11 cellular contexts compared by ENCODE assay signal in the genomic region with DNA sequence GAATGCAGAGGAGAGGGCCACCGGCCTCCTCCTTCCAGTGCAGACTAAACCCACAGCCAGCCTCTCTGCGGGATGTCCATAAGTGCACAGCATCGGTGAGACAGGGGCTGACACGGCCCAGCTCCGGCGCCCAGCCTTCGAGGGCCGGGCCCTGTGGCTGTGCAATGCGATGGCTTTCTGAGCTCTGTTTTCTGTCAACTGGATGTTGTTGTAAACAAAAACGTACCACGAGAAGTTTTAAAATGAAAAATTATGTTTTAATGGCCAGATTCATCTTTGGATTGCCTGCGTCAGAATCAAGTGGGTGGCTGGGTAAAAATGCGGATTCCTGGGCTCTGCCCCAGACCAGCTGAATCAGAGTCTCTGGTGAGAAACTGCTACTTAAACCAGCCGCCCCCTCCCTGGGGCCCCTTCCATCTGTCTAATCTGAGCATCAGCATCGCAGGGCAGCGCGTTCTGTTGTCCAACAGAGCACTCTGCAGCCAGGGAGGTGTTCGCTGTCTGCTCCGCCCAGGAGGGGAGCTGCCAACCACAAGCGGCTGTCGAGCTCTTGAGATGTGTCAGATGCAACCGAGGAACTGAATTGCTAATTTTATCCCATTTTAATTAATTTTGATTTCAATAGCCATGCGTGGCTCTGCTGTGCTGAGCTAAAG.
DNase-seq lines count a peak whose midpoint lies in the region; ATAC-seq, FAIRE-seq and TF ChIP-seq lines count a peak whose summit lies in the region.
"Had no signal": no experiment of that assay in that cellular context is flagged by ENCODE, and none has a peak within 500 bp of the region (broad histone marks: within the 10 kb centered on the region; RNA-seq: fewer than 3 reads in every experiment).

No MANE protein-coding gene starts in this region.

- H4K12ac ChIP-seq in trophoblast cell (ENCODE audit: low read depth, low read length): no peak overlapping the region

- H2BK5ac ChIP-seq in trophoblast cell (ENCODE audit: low read depth, low read length, poor library complexity): no peak overlapping the region

- H4K20me1 ChIP-seq in BLaER1 treated with 17β-estradiol and CSF1 and Interleukin-3, amounts not matched to agents 10 nM and 100 nM: peaks cover 29 to 99% (median 60%) of the 10 kb centered on the region in 11 experiments

- H3K9me3 ChIP-seq in BLaER1 treated with 17β-estradiol and CSF1 and Interleukin-3, amounts not matched to agents 10 nM and 100 nM (replicated peaks in 1 of 11): no peaks in the 10 kb centered on the region
- no peaks in the 10 kb centered on the region for H3K9me3 ChIP-seq in SJCRH30 (replicated peaks)
- H3K9me3 ChIP-seq in ovary: no peaks in the 10 kb centered on the region
- H3K9me3 ChIP-seq in trophoblast cell (ENCODE audit: insufficient read depth, low read depth, low read length): peaks cover 4% of the 10 kb centered on the region

- H3K4ac ChIP-seq in trophoblast cell (ENCODE audit: low read depth, low read length): no peak overlapping the region

- peaks cover 42 to 80% (median 60%) of the 10 kb centered on the region in 10 experiments for H3K4me1 ChIP-seq in BLaER1 treated with 17β-estradiol and CSF1 and Interleukin-3, amounts not matched to agents 10 nM and 100 nM
- peaks cover 40% of the 10 kb centered on the region for H3K4me1 ChIP-seq in SJCRH30
- H3K4me1 ChIP-seq in ovary (ENCODE audit: insufficient read depth): peaks cover 18% of the 10 kb centered on the region
- H3K4me1 ChIP-seq in trophoblast cell (ENCODE audit: control insufficient read depth in 1 of 2, insufficient read depth in 2 of 2, low read length in 2 of 2): peaks cover 8% of the 10 kb centered on the region in 2 experiments

- H3K4me3 ChIP-seq in BLaER1 treated with 17β-estradiol and CSF1 and Interleukin-3, amounts not matched to agents 10 nM and 100 nM: no peak overlapping the region
- H3K4me3 ChIP-seq in SJCRH30: no peak overlapping the region
- no peak overlapping the region for H3K4me3 ChIP-seq in fibroblast of mammary gland (ENCODE audit: control insufficient read depth, low read depth, low read length)
- H3K4me3 ChIP-seq in ovary: no peak overlapping the region
- H3K4me3 ChIP-seq in trophoblast cell (ENCODE audit: low read depth, low read length): no peak overlapping the region

- no peak for FAIRE-seq in H54 (lab: Jason Lieb, UNC)

- peaks cover 49 to 79% (median 62%) of the 10 kb centered on the region in 11 experiments for H3K36me3 ChIP-seq in BLaER1 treated with 17β-estradiol and CSF1 and Interleukin-3, amounts not matched to agents 10 nM and 100 nM
- H3K36me3 ChIP-seq in SJCRH30: peaks cover 25% of the 10 kb centered on the region
- H3K36me3 ChIP-seq in ovary: no peaks in the 10 kb centered on the region
- H3K36me3 ChIP-seq in trophoblast cell (ENCODE audit: control insufficient read depth in 1 of 2, insufficient read depth in 2 of 2, low read length in 2 of 2): peaks cover 64 to 73% of the 10 kb centered on the region in 2 experiments

- H3K9ac ChIP-seq in BLaER1 treated with 17β-estradiol and CSF1 and Interleukin-3, amounts not matched to agents 10 nM and 100 nM: peak overlapping the region in 8 of 11 experiments; percentile 11 to 59 (median 42); a peak in 11 of 22 replicates
- no peak overlapping the region for H3K9ac ChIP-seq in trophoblast cell (ENCODE audit: low read length)

- 37 to 42% (median 40%) methylated on average over 23 of the region's 23 CpGs for WGBS in ovary, 3 donors
- WGBS in trophoblast cell (ENCODE audit: extremely low coverage, insufficient coverage, insufficient read length): no CpG with 5 or more reads among the region's 23 CpGs

- H3K9me3 Mint-ChIP-seq in stimulated activated naive CD8-positive, alpha-beta T cell treated with anti-CD3 and anti-CD28 coated beads, Interleukin-15, amount 100 ng/mL, for 72 hours: peaks cover 0 to 14% of the 10 kb centered on the region in 2 donors

- peak overlapping the region in 7 of 11 experiments; percentile 16 to 60 (median 40); a peak in 10 of 22 replicates for H3K27ac ChIP-seq in BLaER1 treated with 17β-estradiol and CSF1 and Interleukin-3, amounts not matched to agents 10 nM and 100 nM
- peak overlapping the region; percentile 25; the same call in 1 of the 2 replicates for H3K27ac ChIP-seq in SJCRH30
- peak overlapping the region; percentile 55 to 70 for H3K27ac ChIP-seq in ovary
- H3K27ac ChIP-seq in trophoblast cell (ENCODE audit: low read depth, low read length): no peak overlapping the region

- H3K4me2 ChIP-seq in BLaER1 treated with 17β-estradiol and CSF1 and Interleukin-3, amounts not matched to agents 10 nM and 100 nM: peak overlapping the region; percentile 57 to 81 (median 76)
- H3K4me2 ChIP-seq in trophoblast cell (ENCODE audit: low read length): no peak overlapping the region

- H3K4me1 Mint-ChIP-seq in stimulated activated naive CD8-positive, alpha-beta T cell treated with anti-CD3 and anti-CD28 coated beads, Interleukin-15, amount 100 ng/mL, for 72 hours: no peaks in the 10 kb centered on the region

- no peak for ATAC-seq in stimulated activated naive CD8-positive, alpha-beta T cell treated with anti-CD3 and anti-CD28 coated beads, Interleukin-15, amount 100 ng/mL, for 72 hours

- H3K4me3 Mint-ChIP-seq in stimulated activated naive CD8-positive, alpha-beta T cell treated with anti-CD3 and anti-CD28 coated beads, Interleukin-15, amount 100 ng/mL, for 72 hours: no peak overlapping the region

- no peaks in the 10 kb centered on the region for H3K27me3 Mint-ChIP-seq in stimulated activated naive CD8-positive, alpha-beta T cell treated with anti-CD3 and anti-CD28 coated beads, Interleukin-15, amount 100 ng/mL, for 72 hours

- H3K23ac ChIP-seq in trophoblast cell (ENCODE audit: low read length): no peak overlapping the region

- no peak overlapping the region for H3K14ac ChIP-seq in trophoblast cell (ENCODE audit: low read length)

- no peak overlapping the region for H2BK120ac ChIP-seq in trophoblast cell (ENCODE audit: insufficient read depth, low read length, poor library complexity)

- TF ChIP-seq POLR2A in ovary (IDR thresholded peaks at IDR 0.05): no peak
- TF ChIP-seq POLR2A in H54 (IDR thresholded peaks at IDR 0.05; ENCODE audit: low read depth, low read length): no peak

- TF ChIP-seq CTCF in fibroblast of mammary gland (conservative IDR thresholded peaks at IDR 0.05; ENCODE audit: control insufficient read depth, insufficient read depth, low read depth, low read length): no peak
- TF ChIP-seq CTCF in ovary (IDR thresholded peaks at IDR 0.05): no peak

- H2BK12ac ChIP-seq in trophoblast cell (ENCODE audit: low read length): no peak overlapping the region

- H3K27ac Mint-ChIP-seq in stimulated activated naive CD8-positive, alpha-beta T cell treated with anti-CD3 and anti-CD28 coated beads, Interleukin-15, amount 100 ng/mL, for 72 hours: peak overlapping the region in 1 of 2 donors; percentile 52

- TF ChIP-seq EP300 in ovary (IDR thresholded peaks at IDR 0.05): no peak

- H2AFZ ChIP-seq in trophoblast cell (ENCODE audit: insufficient read depth, low read length, poor library complexity): no peak overlapping the region

- intact Hi-C loops in ovary (cut with DNase I): loop anchor here in 1 of 4 donors (10.0 kb wide), 2 partner anchors 63 to 137 kb away; partner anchors contain the start of gene NCOR2

- no peak overlapping the region for H4K91ac ChIP-seq in trophoblast cell (ENCODE audit: low read depth, low read length)

- no peaks in the 10 kb centered on the region for H3K27me3 ChIP-seq in BLaER1 treated with 17β-estradiol and CSF1 and Interleukin-3, amounts not matched to agents 10 nM and 100 nM
- H3K27me3 ChIP-seq in SJCRH30 (no peaks in the 10 kb centered on the region), ovary (no peaks in the 10 kb centered on the region), trophoblast cell (ENCODE audit: insufficient read depth, low read length) (no peaks in the 10 kb centered on the region)

- no peak overlapping the region for H3K18ac ChIP-seq in trophoblast cell (ENCODE audit: low read length)

- no peaks in the 10 kb centered on the region for H3K79me2 ChIP-seq in trophoblast cell (ENCODE audit: control insufficient read depth, insufficient read depth, low read length, poor library complexity)

- peaks cover 3% of the 10 kb centered on the region for H3K79me1 ChIP-seq in trophoblast cell (ENCODE audit: low read length)

- peak; percentile 52 to 59 for DNase-seq in SJCRH30
- peak; percentile 90 for DNase-seq in fibroblast of mammary gland (ENCODE audit: low read depth)
- peak in 2 of 5 donors; percentile 61 to 70 for DNase-seq in ovary
- no peak for DNase-seq in trophoblast cell
- DNase-seq in stimulated activated naive CD8-positive, alpha-beta T cell treated with anti-CD3 and anti-CD28 coated beads, Interleukin-15, amount 100 ng/mL, for 72 hours: no peak
- DNase-seq in NCI-H2107 treated with DMSO at 0.1 percent for 48 hours (lab: John Stamatoyannopoulos, UW; ENCODE audit: unreplicated experiment): no peak
- DNase-seq in H54 (ENCODE audit: insufficient read length, low spot score): no peak
- DNase-seq: DMS79; Kasumi-1; stimulated activated CD4-positive, alpha-beta T cell treated with anti-CD3 and anti-CD28 coated beads, Interleukin-1b, Interleukin-23, amount 100 ng/mL, for 48 hours had no signal

- no peak overlapping the region for H2AK5ac ChIP-seq in trophoblast cell (ENCODE audit: low read length)

- no peak overlapping the region for H4K8ac ChIP-seq in trophoblast cell (ENCODE audit: low read depth, low read length)

Comparison
In these comparisons a context has a peak if more than half of its experiments do, and no peak if none do; other contexts are left out.
1. DNase-seq: peak in SJCRH30 (2 of 2) and fibroblast of mammary gland (single experiment); none in trophoblast cell (0 of 2), stimulated activated naive CD8-positive, alpha-beta T cell treated with anti-CD3 and anti-CD28 coated beads, Interleukin-15, amount 100 ng/mL, for 72 hours (0 of 2), NCI-H2107 treated with DMSO at 0.1 percent for 48 hours (single experiment) and H54 (single experiment).